Comparison of ENCODE assay signal across 1 cellular context in genomic region chr7:66047426-66047825, GRCh38.
TF ChIP-seq lines count a peak whose summit lies in the region.

No MANE protein-coding gene starts in this region.

TF ChIP-seq in A549, 52 proteins besides CTCF, POLR2A, EP300 and RAD21 (continued from another document):
- no peak for TF ChIP-seq RNF2 (IDR thresholded peaks at IDR 0.05; ENCODE audit: borderline replicate concordance, low read depth)
- no peak for TF ChIP-seq NR3C1 (IDR thresholded peaks at IDR 0.05)
- peak in 1 of 2 experiments; percentile 50; a peak in 1 of 5 replicates for TF ChIP-seq JUN (IDR thresholded peaks at IDR 0.05)
- TF ChIP-seq FOSL2 (IDR thresholded peaks at IDR 0.05): peak; percentile 7; the same call in 1 of the 2 replicates
- peak; percentile 68 for TF ChIP-seq FOSL2 (CRISPR knock-in tag; IDR thresholded peaks at IDR 0.05)
- TF ChIP-seq MAX (IDR thresholded peaks at IDR 0.05): peak; percentile 75
- TF ChIP-seq JUNB (IDR thresholded peaks at IDR 0.05): peak; percentile 68
- no peak for TF ChIP-seq EHF (CRISPR knock-in tag; IDR thresholded peaks at IDR 0.05)
